In genomic region chr4:85756938-85757337, GRCh38 we compare ENCODE assay signal across 10 cellular contexts.
DNase-seq lines count a peak whose midpoint lies in the region; ATAC-seq, FAIRE-seq and TF ChIP-seq lines count a peak whose summit lies in the region.
"Had no signal": no experiment of that assay in that cellular context is flagged by ENCODE, and none has a peak within 500 bp of the region (broad histone marks: within the 10 kb centered on the region; RNA-seq: fewer than 3 reads in every experiment).

No MANE protein-coding gene starts in this region.

- H3K27ac ChIP-seq in A549 (no peak overlapping the region), cardiac muscle cell (no peak overlapping the region), caudate nucleus (ENCODE audit: low read depth, low read length) (no peak overlapping the region)
- H3K27ac ChIP-seq in CD8-positive, alpha-beta T cell (ENCODE audit: low read depth, low read length) = no peak overlapping the region

- intact Hi-C loops in CD8-positive, alpha-beta T cell (cut with DNase I, micrococcal nuclease) = no loop called here

- no peaks in the 10 kb centered on the region for H3K27me3 Mint-ChIP-seq in CD8-positive, alpha-beta T cell (ENCODE audit: low read depth)

- TF ChIP-seq RAD21 in A549 (conservative IDR thresholded peaks at IDR 0.05 in 1 of 2, IDR thresholded peaks at IDR 0.05 in 1 of 2) = peak; percentile 34 to 48; a peak in 3 of 5 replicates

- no peak for FAIRE-seq in A549 (lab: Jason Lieb, UNC)

- H3K9me3 ChIP-seq in A549 (no peaks in the 10 kb centered on the region), cardiac muscle cell (ENCODE audit: low read depth) (no peaks in the 10 kb centered on the region)
- H3K9me3 ChIP-seq in CD8-positive, alpha-beta T cell (ENCODE audit: low read length) = no peaks in the 10 kb centered on the region

- H3K9me3 Mint-ChIP-seq in CD8-positive, alpha-beta T cell = no peaks in the 10 kb centered on the region

- peak; percentile 50 to 64; a peak in 3 of 6 replicates for ATAC-seq in A549
- ATAC-seq in GM21423 (IDR thresholded peaks at IDR 0.05; ENCODE audit: unreplicated experiment) = peak; percentile 62
- ATAC-seq in esophagus mucosa = no peak
- ATAC-seq in CD8-positive, alpha-beta T cell = no peak
- no peak for ATAC-seq in GM21526 (IDR thresholded peaks at IDR 0.05; ENCODE audit: low FRiP score, unreplicated experiment)

- DNase-seq in A549 (ENCODE audit: low read depth in 1 of 2, low spot score in 1 of 2) = peak in 1 of 2 experiments; percentile 37
- DNase-seq in RKO (ENCODE audit: low spot score) = peak; percentile 34
- DNase-seq in cardiac muscle cell (ENCODE audit: low read depth in 1 of 2, low spot score in 1 of 2) = peak; percentile 31 to 80
- DNase-seq in caudate nucleus (lab: John Stamatoyannopoulos, UW) = no peak
- DNase-seq in CD8-positive, alpha-beta T cell = no peak
- DNase-seq: GF-D8, NCI-H345 had no signal

- no peaks in the 10 kb centered on the region for H3K4me1 Mint-ChIP-seq in CD8-positive, alpha-beta T cell (ENCODE audit: low read depth)

- H3K4me3 ChIP-seq in A549 = no peak overlapping the region
- no peak overlapping the region for H3K4me3 ChIP-seq in cardiac muscle cell
- no peak overlapping the region for H3K4me3 ChIP-seq in CD8-positive, alpha-beta T cell (ENCODE audit: low read depth, low read length)

- TF ChIP-seq POLR2A in A549 (IDR thresholded peaks at IDR 0.05; ENCODE audit: low read length) = no peak

- CTCF ChIA-PET in A549 (lab: Yijun Ruan, JAX) = interaction anchor here (1.5 kb wide), 2 partner anchors 9 to 40 kb away, joined by 7 to 9 read pairs; no protein-coding TSS in a partner anchor
- CTCF ChIA-PET in CD8-positive, alpha-beta T cell (lab: Charles Lee) = no interaction called here

- TF ChIP-seq CTCF in A549 (IDR thresholded peaks at IDR 0.05) = peak; percentile 32; the same call in 2 of the 3 replicates
- peak; percentile 53 for TF ChIP-seq CTCF in cardiac muscle cell (IDR thresholded peaks at IDR 0.05; ENCODE audit: low read depth, low read length)
- TF ChIP-seq CTCF in CD8-positive, alpha-beta T cell (IDR thresholded peaks at IDR 0.05) = no peak

- no peak overlapping the region for H3K4me2 ChIP-seq in A549

- H3K36me3 ChIP-seq in cardiac muscle cell = no peaks in the 10 kb centered on the region
- H3K36me3 ChIP-seq in CD8-positive, alpha-beta T cell (ENCODE audit: insufficient read depth, low read length) = no peaks in the 10 kb centered on the region

- H3K4me1 ChIP-seq in A549 (no peaks in the 10 kb centered on the region), cardiac muscle cell (ENCODE audit: low read depth) (peaks cover 14% of the 10 kb centered on the region)
- no peaks in the 10 kb centered on the region for H3K4me1 ChIP-seq in CD8-positive, alpha-beta T cell (ENCODE audit: insufficient read depth, low read length)

- H3K36me3 Mint-ChIP-seq in CD8-positive, alpha-beta T cell = no peaks in the 10 kb centered on the region

- POLR2A ChIA-PET in A549 (lab: Yijun Ruan, JAX) = no interaction called here
- POLR2A ChIA-PET in CD8-positive, alpha-beta T cell (lab: Charles Lee) = no interaction called here

- no peak overlapping the region for H3K27ac Mint-ChIP-seq in CD8-positive, alpha-beta T cell

- H3K27me3 ChIP-seq in cardiac muscle cell = no peaks in the 10 kb centered on the region
- no peaks in the 10 kb centered on the region for H3K27me3 ChIP-seq in CD8-positive, alpha-beta T cell (ENCODE audit: insufficient read depth, low read length)

- no peak for TF ChIP-seq EP300 in A549 (IDR thresholded peaks at IDR 0.05)

- no peak overlapping the region for H3K4me3 Mint-ChIP-seq in CD8-positive, alpha-beta T cell

- 66% methylated on average over 2 of the region's 3 CpGs for WGBS in A549 (ENCODE audit: missing lambda C conversion rate)

TF ChIP-seq in A549, 52 proteins besides CTCF, POLR2A, EP300 and RAD21:
- no peak for TF ChIP-seq HOXB5 (CRISPR knock-in tag; IDR thresholded peaks at IDR 0.05)
- TF ChIP-seq TFCP2L1 (CRISPR knock-in tag; IDR thresholded peaks at IDR 0.05) = no peak
- 0 out of 3 replicates have a peak, but pooled peaks have one; percentile 35 for TF ChIP-seq SMC3 (IDR thresholded peaks at IDR 0.05)
- no peak for TF ChIP-seq NPAS2 (CRISPR knock-in tag; IDR thresholded peaks at IDR 0.05; ENCODE audit: borderline replicate concordance)

Comparison
In these comparisons a context has a peak if more than half of its experiments do, and no peak if none do; other contexts are left out.
1. ATAC-seq: peak in A549 (2 of 2) and GM21423 (single experiment); none in esophagus mucosa (single experiment), CD8-positive, alpha-beta T cell (single experiment) and GM21526 (single experiment).
2. DNase-seq: peak in RKO (single experiment) and cardiac muscle cell (2 of 2); none in caudate nucleus (0 of 61) and CD8-positive, alpha-beta T cell (0 of 7).